15 cellular contexts compared by ENCODE assay signal in the genomic region with DNA sequence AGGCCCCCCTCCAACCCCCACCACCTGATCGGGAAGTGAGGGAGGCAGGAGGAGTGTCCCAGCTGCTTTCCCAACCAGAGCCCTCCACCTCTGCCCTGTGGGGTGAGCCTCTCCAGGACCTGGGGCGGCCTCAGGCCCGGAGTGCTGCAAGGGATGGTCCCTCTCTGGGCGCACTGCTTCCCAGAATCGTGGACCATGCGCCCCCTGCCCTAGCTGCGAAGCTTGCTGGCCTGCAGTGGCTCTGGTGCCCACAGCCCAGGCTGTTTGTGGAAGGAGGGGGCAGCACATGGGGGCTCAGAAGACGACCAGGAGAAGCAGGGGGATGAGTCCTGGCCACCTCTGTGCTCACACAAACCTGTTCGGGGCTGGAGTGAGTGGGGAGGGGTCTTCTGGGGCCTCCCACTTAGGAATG. TPM values are rescaled to one million over a fixed set of nuclear protein-coding genes. Genes with fewer than 3 reads are reported as not detected.
A peak's percentile ranks its signal among the peaks of the same experiment; 100 is the strongest.
DNase-seq lines count a peak whose midpoint lies in the region; ATAC-seq, FAIRE-seq and TF ChIP-seq lines count a peak whose summit lies in the region.
"Had no signal": no experiment of that assay in that cellular context is flagged by ENCODE, and none has a peak within 500 bp of the region (broad histone marks: within the 10 kb centered on the region; RNA-seq: fewer than 3 reads in every experiment).

No MANE protein-coding gene starts in this region.

- H3K27ac Mint-ChIP-seq in mesothelial cell of epicardium: no peak overlapping the region
- H3K27ac Mint-ChIP-seq: HFFc6, nephron had no signal

- CTCF ChIA-PET in A673 (lab: Charles Lee) (interaction anchor here (0.7 to 1.6 kb wide), 5 partner anchors 9 to 462 kb away, joined by 3 to 6 read pairs (median 4); no protein-coding TSS in a partner anchor), HCT116 (lab: Charles Lee) (interaction anchor here (1.1 to 2.4 kb wide), 12 partner anchors 9 to 280 kb away, joined by 3 to 20 read pairs (median 6); a partner anchor contains a TSS)

- no peak overlapping the region for H3K4me2 ChIP-seq in HCT116 (ENCODE audit: low read length)

- TF ChIP-seq POLR2A in HCT116 (IDR thresholded peaks at IDR 0.05; ENCODE audit: borderline replicate concordance, extremely low read depth, insufficient read depth, insufficient read length): no peak

- H3K79me2 ChIP-seq in HCT116 (ENCODE audit: insufficient read depth, low read length): no peaks in the 10 kb centered on the region

- no peak for DNase-seq in A673 (ENCODE audit: low spot score)
- no peak for DNase-seq in HCT116 (ENCODE audit: low read depth, low spot score)
- no peak for DNase-seq in mesothelial cell of epicardium (ENCODE audit: low spot score in 2 of 2, unreplicated experiment in 2 of 2)
- DNase-seq in activated effector memory CD4-positive, alpha-beta T cell treated with anti-CD3 and anti-CD28 coated beads, Interleukin-2, amount 50 U/mL, for 16 hours: no peak
- DNase-seq in RCC 7860 (ENCODE audit: low spot score): no peak
- no peak for DNase-seq in DMS53 (lab: John Stamatoyannopoulos, UW)
- DNase-seq: amniotic stem cell, GF-D8, NCI-H774 had no signal

- no peak for FAIRE-seq in RCC 7860 (lab: Jason Lieb, UNC)
- FAIRE-seq: D721Med had no signal

- no TSS peak for BruUV-seq in A673 (replicated peaks; lab: Mats Ljungman, UMichigan)
- BruUV-seq in HCT116 (replicated peaks; lab: Mats Ljungman, UMichigan): no TSS peak

- H3K36me3 ChIP-seq in A673 (ENCODE audit: insufficient read depth, low read length, poor library complexity, severe bottlenecking) (no peaks in the 10 kb centered on the region), HCT116 (ENCODE audit: control insufficient read depth in 1 of 2, insufficient read depth in 2 of 2, low read length in 2 of 2) (no peaks in the 10 kb centered on the region)

- intact Hi-C loops in A673 (cut with micrococcal nuclease; ENCODE audit: unreplicated experiment): loop anchor here (2.0 to 10.0 kb wide), 3 partner anchors 164 to 282 kb away; no protein-coding TSS in a partner anchor
- intact Hi-C loops in HCT116 (cut with micrococcal nuclease): loop anchor here (1.0 to 10.0 kb wide), 2 partner anchors 172 to 262 kb away; no protein-coding TSS in a partner anchor

- no peaks in the 10 kb centered on the region for H3K4me1 ChIP-seq in A673 (ENCODE audit: insufficient read depth, low read length, poor library complexity, severe bottlenecking)
- no peaks in the 10 kb centered on the region for H3K4me1 ChIP-seq in HCT116 (ENCODE audit: control insufficient read depth in 1 of 2, insufficient read depth in 2 of 2, low read length in 2 of 2)

- no peak overlapping the region for H3K9ac ChIP-seq in HCT116 (ENCODE audit: low read length)

- TF ChIP-seq RAD21 in HCT116 (IDR thresholded peaks at IDR 0.05; ENCODE audit: low read depth): no peak

- peaks cover 2% of the 10 kb centered on the region for H3K36me3 Mint-ChIP-seq in mesothelial cell of epicardium

- no peaks in the 10 kb centered on the region for H3K9me2 ChIP-seq in HCT116 (ENCODE audit: insufficient read depth)

- RAD21 ChIA-PET in HCT116 (lab: Charles Lee; ENCODE audit: low non-redundant PET in 1 of 2, low total read pairs in 2 of 2, uncharacterized antibody in 2 of 2, unreplicated experiment in 2 of 2): interaction anchor here (0.5 to 1.3 kb wide), 4 partner anchors 165 to 344 kb away, joined by 4 to 10 read pairs (median 6); no protein-coding TSS in a partner anchor

- H3K27ac ChIP-seq in A673 (ENCODE audit: low read depth, low read length, poor library complexity, severe bottlenecking): no peak overlapping the region
- no peak overlapping the region for H3K27ac ChIP-seq in HCT116 (ENCODE audit: low read depth, low read length)
- no peak overlapping the region for H3K27ac ChIP-seq in VCaP
- H3K27ac ChIP-seq: WERI-Rb-1 had no signal

- H3K27me3 ChIP-seq in A673 (replicated peaks; ENCODE audit: insufficient read depth, low read depth, low read length, poor library complexity): no peaks in the 10 kb centered on the region
- H3K27me3 ChIP-seq in HCT116 (ENCODE audit: insufficient read depth, low read length): no peaks in the 10 kb centered on the region

- H3K4me3 ChIP-seq in A673 (ENCODE audit: low read depth, low read length, poor library complexity, severe bottlenecking) (no peak overlapping the region), HCT116 (replicated peaks in 1 of 2; ENCODE audit: low read depth in 1 of 2, low read length in 2 of 2) (no peak overlapping the region)

- no peak overlapping the region for H3K4me3 Mint-ChIP-seq in mesothelial cell of epicardium
- H3K4me3 Mint-ChIP-seq: HFFc6, nephron had no signal

- H3K9me3 Mint-ChIP-seq in mesothelial cell of epicardium: no peaks in the 10 kb centered on the region
- H3K9me3 Mint-ChIP-seq: HFFc6, nephron had no signal

- POLR2A ChIA-PET in A673 (lab: Charles Lee; ENCODE audit: low non-redundant PET) (no interaction called here), HCT116 (lab: Charles Lee) (no interaction called here)

- H3K4me1 Mint-ChIP-seq in mesothelial cell of epicardium: peaks cover 5% of the 10 kb centered on the region

- peak; percentile 25; the same call in 1 of the 2 replicates for TF ChIP-seq CTCF in A673 (conservative IDR thresholded peaks at IDR 0.05; ENCODE audit: low read depth, low read length)
- TF ChIP-seq CTCF in HCT116 (IDR thresholded peaks at IDR 0.05 in 2 of 3, conservative IDR thresholded peaks at IDR 0.05 in 1 of 3; ENCODE audit: borderline replicate concordance in 1 of 3, insufficient read depth in 1 of 3, low read depth in 2 of 3, low read length in 2 of 3): no peak
- peak; percentile 25 for TF ChIP-seq CTCF in VCaP (conservative IDR thresholded peaks at IDR 0.05)
- peak; percentile 70 for TF ChIP-seq CTCF in mesothelial cell of epicardium (IDR thresholded peaks at IDR 0.05; ENCODE audit: unreplicated experiment)

- H3K27me3 Mint-ChIP-seq in mesothelial cell of epicardium (ENCODE audit: low read depth): no peaks in the 10 kb centered on the region

- H4K20me1 ChIP-seq in HCT116 (ENCODE audit: insufficient read depth): no peaks in the 10 kb centered on the region

- no peak overlapping the region for H2AFZ ChIP-seq in HCT116 (ENCODE audit: low read depth, low read length, poor library complexity, severe bottlenecking)

- no peaks in the 10 kb centered on the region for H3K9me3 ChIP-seq in A673 (ENCODE audit: low read depth, low read length, poor library complexity, severe bottlenecking)
- no peaks in the 10 kb centered on the region for H3K9me3 ChIP-seq in HCT116 (ENCODE audit: control insufficient read depth in 1 of 2, insufficient read depth in 1 of 2, low read depth in 1 of 2, low read length in 2 of 2)

- ATAC-seq in HCT116: peak; percentile 41
- ATAC-seq in GM19455 (IDR thresholded peaks at IDR 0.05; ENCODE audit: unreplicated experiment): no peak

TF ChIP-seq in HCT116, 20 proteins besides CTCF, POLR2A, EP300 and RAD21:
- TF ChIP-seq SP1 (IDR thresholded peaks at IDR 0.05; ENCODE audit: low read depth) (no peak), ZFX (IDR thresholded peaks at IDR 0.05) (no peak)

RNA-seq across cellular contexts. Expression of a gene that starts 33.6 kb away (rescaled TPM):
- total RNA-seq in A673 (2021) (48.6 and 50.5 TPM in 2 replicates), HCT116 (2021; ENCODE audit: unreplicated experiment) (51.1 TPM), mesothelial cell of epicardium (19.5 to 20.6 TPM (median 19.8 TPM) in 3 replicates)
- polyA plus RNA-seq in HCT116 (2012): 36.7 and 42.2 TPM in 2 replicates

Comparison
In these comparisons a context has a peak if more than half of its experiments do, and no peak if none do; other contexts are left out.
1. CTCF ChIP-seq: peak in A673 (single experiment), VCaP (single experiment) and mesothelial cell of epicardium (single experiment); none in HCT116 (0 of 3).